In genomic region chr5:172479034-172479783, GRCh38 we compare ENCODE assay signal across 1 cellular context.
A peak's percentile ranks its signal among the peaks of the same experiment; 100 is the strongest.
TF ChIP-seq lines count a peak whose summit lies in the region.

No MANE protein-coding gene starts in this region.

TF ChIP-seq in WTC11, 78 proteins besides CTCF, POLR2A, EP300 and RAD21 (continued from another document):
- TF ChIP-seq ZBTB43 (CRISPR knock-in tag; IDR thresholded peaks at IDR 0.05) (no peak), NFE2L1 (CRISPR knock-in tag; IDR thresholded peaks at IDR 0.05) (no peak), ZNF416 (CRISPR knock-in tag; IDR thresholded peaks at IDR 0.05) (no peak), FOXJ3 (CRISPR knock-in tag; IDR thresholded peaks at IDR 0.05; ENCODE audit: borderline replicate concordance) (no peak), RORB (CRISPR knock-in tag; IDR thresholded peaks at IDR 0.05) (no peak), JUN (CRISPR knock-in tag; IDR thresholded peaks at IDR 0.05) (no peak), ZNF138 (CRISPR knock-in tag; conservative IDR thresholded peaks at IDR 0.05) (0 out of 2 replicates have a peak, but pooled peaks have one; percentile 31), PRRX2 (CRISPR knock-in tag; IDR thresholded peaks at IDR 0.05) (no peak), ELF4 (CRISPR knock-in tag; IDR thresholded peaks at IDR 0.05; ENCODE audit: low read depth) (no peak), ETV6 (CRISPR knock-in tag; IDR thresholded peaks at IDR 0.05) (peak; percentile 70; the same call in 1 of the 2 replicates), SOX15 (CRISPR knock-in tag; IDR thresholded peaks at IDR 0.05) (no peak), TP53 (CRISPR knock-in tag; IDR thresholded peaks at IDR 0.05) (0 out of 2 replicates have a peak, but pooled peaks have one; percentile 60), MAX (CRISPR knock-in tag; IDR thresholded peaks at IDR 0.05) (peak; percentile 60; the same call in 1 of the 2 replicates), ZNF671 (CRISPR knock-in tag; IDR thresholded peaks at IDR 0.05) (no peak), ZBTB21 (CRISPR knock-in tag; IDR thresholded peaks at IDR 0.05; ENCODE audit: borderline replicate concordance) (peak; percentile 78; the same call in 1 of the 2 replicates), KAT7 (CRISPR knock-in tag; IDR thresholded peaks at IDR 0.05; ENCODE audit: borderline replicate concordance) (no peak), CREB1 (CRISPR knock-in tag; IDR thresholded peaks at IDR 0.05) (no peak), NFATC4 (CRISPR knock-in tag; IDR thresholded peaks at IDR 0.05) (no peak), ATF2 (CRISPR knock-in tag; IDR thresholded peaks at IDR 0.05; ENCODE audit: borderline replicate concordance, low read depth) (no peak), ZNF532 (CRISPR knock-in tag; IDR thresholded peaks at IDR 0.05; ENCODE audit: borderline replicate concordance) (no peak), ZNF396 (CRISPR knock-in tag; IDR thresholded peaks at IDR 0.05; ENCODE audit: borderline replicate concordance) (no peak), HMGXB4 (CRISPR knock-in tag; IDR thresholded peaks at IDR 0.05) (peak; percentile 52), GRHL2 (CRISPR knock-in tag; IDR thresholded peaks at IDR 0.05; ENCODE audit: insufficient replicate concordance, severe bottlenecking) (no peak), ZSCAN18 (CRISPR knock-in tag; IDR thresholded peaks at IDR 0.05) (no peak), CREM (CRISPR knock-in tag; IDR thresholded peaks at IDR 0.05) (no peak), OVOL2 (CRISPR knock-in tag; IDR thresholded peaks at IDR 0.05; ENCODE audit: borderline replicate concordance) (no peak), MXD4 (CRISPR knock-in tag; IDR thresholded peaks at IDR 0.05; ENCODE audit: borderline replicate concordance) (no peak), ERG (CRISPR knock-in tag; IDR thresholded peaks at IDR 0.05) (no peak), ZNF219 (CRISPR knock-in tag; IDR thresholded peaks at IDR 0.05; ENCODE audit: borderline replicate concordance) (no peak), USF1 (CRISPR knock-in tag; IDR thresholded peaks at IDR 0.05) (no peak), SP1 (CRISPR knock-in tag; conservative IDR thresholded peaks at IDR 0.05) (no peak; the same call in 1 of the 2 replicates), ATF6 (CRISPR knock-in tag; IDR thresholded peaks at IDR 0.05) (no peak), ZNF423 (CRISPR knock-in tag; IDR thresholded peaks at IDR 0.05) (no peak), TEAD1 (CRISPR knock-in tag; IDR thresholded peaks at IDR 0.05) (peak; percentile 68; the same call in 1 of the 2 replicates), TCF7 (CRISPR knock-in tag; IDR thresholded peaks at IDR 0.05; ENCODE audit: low read depth) (no peak), JAZF1 (CRISPR knock-in tag; IDR thresholded peaks at IDR 0.05) (no peak), E2F5 (CRISPR knock-in tag; IDR thresholded peaks at IDR 0.05) (no peak)
TF ChIP-seq in WTC11: peak in this region for 8.
